Comparison of ENCODE assay signal across 20 cellular contexts in the genomic region with DNA sequence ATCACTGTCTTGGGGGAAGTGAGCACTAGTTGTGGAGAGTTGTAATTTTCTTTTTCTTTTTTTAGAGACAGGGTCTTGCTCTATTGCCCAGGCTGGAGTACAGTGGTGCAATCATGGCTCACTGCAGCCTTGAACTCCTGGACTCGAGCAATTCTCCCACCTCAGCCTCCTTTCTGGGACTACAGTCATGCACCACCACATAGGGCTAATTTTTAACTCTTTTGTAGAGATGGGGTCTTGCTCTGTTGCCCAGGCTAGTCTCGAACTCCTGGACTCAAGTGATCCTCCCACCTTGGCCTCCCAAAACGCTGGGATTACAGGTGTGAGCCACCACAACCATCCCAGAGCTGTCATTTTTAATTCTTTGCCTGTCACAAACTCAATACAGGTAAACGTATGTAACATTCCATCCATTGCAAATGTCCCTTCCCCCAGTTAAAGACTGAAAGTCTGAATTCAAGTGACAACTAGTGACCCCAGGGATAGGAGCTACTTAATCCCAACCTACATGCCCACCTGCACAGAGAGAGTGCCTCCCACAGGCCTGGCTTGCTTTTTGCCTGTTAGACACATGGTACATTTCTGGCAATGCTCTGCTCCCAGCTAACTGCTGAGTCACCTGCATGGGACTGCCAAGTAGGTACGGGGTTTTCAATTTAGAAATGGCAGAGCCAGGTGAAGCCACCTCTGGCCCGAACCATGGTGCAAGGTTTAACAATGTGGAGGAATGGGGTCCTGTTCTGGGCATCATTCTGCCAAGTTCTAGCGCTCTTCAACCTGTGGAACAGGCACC.
"Had no signal": no experiment of that assay in that cellular context is flagged by ENCODE, and none has a peak within 500 bp of the region (broad histone marks: within the 10 kb centered on the region; RNA-seq: fewer than 3 reads in every experiment).

No MANE protein-coding gene starts in this region.

- H3K4me1 Mint-ChIP-seq: activated CD4-positive, alpha-beta T cell treated with anti-CD3 and anti-CD28 coated beads, Interleukin-2, amount 10 ng/mL, durations not matched to agents 7 days and 5 days; activated naive CD8-positive, alpha-beta T cell treated with anti-CD3 and anti-CD28 coated beads for 36 hours; stimulated activated memory B cell treated with anti-CD40 and anti-IgM and Interleukin-4, amounts not matched to agents 10 μg/mL and 1 μg/mL and 100 μg/mL, for 72 hours had no signal

- H3K27me3 ChIP-seq: ovary, transverse colon had no signal

- H3K27me3 Mint-ChIP-seq: activated CD4-positive, alpha-beta T cell treated with anti-CD3 and anti-CD28 coated beads, Interleukin-2, amount 10 ng/mL, durations not matched to agents 7 days and 5 days; brain; naive thymus-derived CD4-positive, alpha-beta T cell had no signal

- H3K4me3 ChIP-seq: mucosa of descending colon, ovary, transverse colon had no signal

- H3K27ac Mint-ChIP-seq: activated CD4-positive, alpha-beta T cell treated with anti-CD3 and anti-CD28 coated beads, Interleukin-2, amount 10 ng/mL, durations not matched to agents 7 days and 5 days; activated naive CD8-positive, alpha-beta T cell treated with anti-CD3 and anti-CD28 coated beads for 36 hours; activated T-cell treated with anti-CD3 and anti-CD28 coated beads, Interleukin-2, amount 50 U/mL, for 72 hours; brain; naive thymus-derived CD4-positive, alpha-beta T cell; stimulated activated memory B cell treated with anti-CD40 and anti-IgM and Interleukin-4, amounts not matched to agents 10 μg/mL and 1 μg/mL and 100 μg/mL, for 72 hours had no signal

- H3K27ac ChIP-seq: ovary, transverse colon had no signal

- H3K36me3 ChIP-seq: ovary, transverse colon had no signal

- ATAC-seq: activated T-cell treated with anti-CD3 and anti-CD28 coated beads, Interleukin-2, amount 50 U/mL, for 72 hours; left cardiac atrium; mucosa of descending colon; naive thymus-derived CD4-positive, alpha-beta T cell; stimulated activated memory B cell treated with anti-CD40 and anti-IgM and Interleukin-4, amounts not matched to agents 10 μg/mL and 1 μg/mL and 100 μg/mL, for 72 hours had no signal

- H3K36me3 Mint-ChIP-seq: activated naive CD8-positive, alpha-beta T cell treated with anti-CD3 and anti-CD28 coated beads for 36 hours; brain; naive thymus-derived CD4-positive, alpha-beta T cell; stimulated activated memory B cell treated with anti-CD40 and anti-IgM and Interleukin-4, amounts not matched to agents 10 μg/mL and 1 μg/mL and 100 μg/mL, for 72 hours had no signal

- DNase-seq: activated CD4-positive, alpha-beta T cell treated with anti-CD3 and anti-CD28 coated beads, Interleukin-2, amount 10 ng/mL, durations not matched to agents 7 days and 5 days; activated CD4-positive, CD25-positive, alpha-beta regulatory T cell; activated CD8-positive, alpha-beta memory T cell treated with anti-CD3 and anti-CD28 coated beads, Interleukin-2, amount 50 U/mL, for 48 hours; activated gamma-delta T cell treated with Interleukin-2 at 50 U/mL for 16 hours; activated naive CD8-positive, alpha-beta T cell treated with anti-CD3 and anti-CD28 coated beads for 36 hours; activated T-cell treated with anti-CD3 and anti-CD28 coated beads, Interleukin-2, amount 50 U/mL, for 72 hours; amygdala; cortex of kidney; effector CD4-positive, alpha-beta T cell; foreskin fibroblast; glutamatergic neuron; left cardiac atrium; mucosa of descending colon; naive thymus-derived CD4-positive, alpha-beta T cell; ovary; stimulated activated CD4-positive, alpha-beta T cell treated with anti-CD3 and anti-CD28 coated beads, Interleukin-2, amount 100 ng/mL, for 48 hours; transverse colon had no signal

- FAIRE-seq: TTC549 had no signal

- H3K9me3 Mint-ChIP-seq: activated CD4-positive, alpha-beta T cell treated with anti-CD3 and anti-CD28 coated beads, Interleukin-2, amount 10 ng/mL, durations not matched to agents 7 days and 5 days; activated naive CD8-positive, alpha-beta T cell treated with anti-CD3 and anti-CD28 coated beads for 36 hours; activated T-cell treated with anti-CD3 and anti-CD28 coated beads, Interleukin-2, amount 50 U/mL, for 72 hours; naive thymus-derived CD4-positive, alpha-beta T cell; stimulated activated memory B cell treated with anti-CD40 and anti-IgM and Interleukin-4, amounts not matched to agents 10 μg/mL and 1 μg/mL and 100 μg/mL, for 72 hours had no signal

- H3K9me3 ChIP-seq: mucosa of descending colon, ovary, transverse colon had no signal

- H3K4me3 Mint-ChIP-seq: activated CD4-positive, alpha-beta T cell treated with anti-CD3 and anti-CD28 coated beads, Interleukin-2, amount 10 ng/mL, durations not matched to agents 7 days and 5 days; activated naive CD8-positive, alpha-beta T cell treated with anti-CD3 and anti-CD28 coated beads for 36 hours; activated T-cell treated with anti-CD3 and anti-CD28 coated beads, Interleukin-2, amount 50 U/mL, for 72 hours; brain; naive thymus-derived CD4-positive, alpha-beta T cell; stimulated activated memory B cell treated with anti-CD40 and anti-IgM and Interleukin-4, amounts not matched to agents 10 μg/mL and 1 μg/mL and 100 μg/mL, for 72 hours had no signal
